26 cellular contexts compared by ENCODE assay signal in genomic region chr5:6937675-6938074, GRCh38.
"Had no signal": no experiment of that assay in that cellular context is flagged by ENCODE, and none has a peak within 500 bp of the region (broad histone marks: within the 10 kb centered on the region; RNA-seq: fewer than 3 reads in every experiment).

No MANE protein-coding gene starts in this region.

- H3K4me1 Mint-ChIP-seq: T-helper 17 cell had no signal

- ATAC-seq: HepG2, Right ventricle myocardium inferior, SK-N-SH treated with all-trans-retinoic acid at 6 μM for 48 hours, T-helper 17 cell had no signal

- H3K4me3 Mint-ChIP-seq: T-helper 17 cell had no signal

- H3K27ac Mint-ChIP-seq: T-helper 17 cell had no signal

- DNase-seq: IMR-90; Karpas-422; KG1; MG63; NCI-H1092; NCI-H1105 treated with DMSO at 0.1 percent for 48 hours; NCI-H1417 treated with DMSO at 0.1 percent for 48 hours; NCI-H146; NCI-H187 treated with DMSO at 0.1 percent for 48 hours; NCI-H2029 treated with DMSO at 0.1 percent for 48 hours; NCI-H2171 treated with DMSO at 0.1 percent for 48 hours; NCI-H2227 treated with DMSO at 0.1 percent for 48 hours; NCI-H524; NCI-H526 treated with DMSO at 0.1 percent for 48 hours; NCI-H774; NK-92 treated with Interleukin-12 subunit alpha and Interleukin-12 subunit beta, amount 100 ng/mL, for 24 hours; OCI-M1; PC-9; Peyer's patch; SHP77 treated with DMSO at 0.1 percent for 48 hours; SJCRH30; T-helper 1 cell; T-helper 17 cell had no signal
